In the genomic region with DNA sequence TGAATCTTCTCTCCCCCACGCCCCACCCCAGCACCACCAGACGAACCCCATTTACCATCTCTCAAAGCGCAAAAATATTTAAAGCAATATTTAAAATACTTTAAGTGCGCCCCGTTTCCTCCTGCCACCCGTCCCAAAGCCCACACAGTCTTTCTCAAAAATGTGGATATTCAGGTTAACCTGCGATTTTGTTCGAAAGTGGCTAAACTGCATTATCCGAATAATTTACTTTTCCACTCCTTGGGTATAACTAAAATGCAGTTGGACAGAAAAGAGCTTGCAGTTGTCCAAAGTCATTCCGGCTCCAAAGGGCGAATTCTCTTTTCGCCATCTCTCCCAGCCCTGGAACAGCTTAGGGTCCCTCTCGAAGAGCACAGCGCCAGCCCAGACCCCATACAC, we compare ENCODE assay signal across 1 cellular context.
TF ChIP-seq lines count a peak whose summit lies in the region.

No MANE protein-coding gene starts in this region.

TF ChIP-seq in GM12878, 131 proteins besides CTCF, POLR2A, EP300 and RAD21:
- TF ChIP-seq MYB (IDR thresholded peaks at IDR 0.05; ENCODE audit: borderline replicate concordance, low read depth, low read length) (no peak), CHD4 (IDR thresholded peaks at IDR 0.05) (no peak), SMAD1 (IDR thresholded peaks at IDR 0.05; ENCODE audit: low read depth, partially characterized antibody) (no peak), MTA3 (IDR thresholded peaks at IDR 0.05; ENCODE audit: borderline replicate concordance, low read length) (no peak), SREBF1 (IDR thresholded peaks at IDR 0.05; ENCODE audit: low read length) (no peak), KLF5 (IDR thresholded peaks at IDR 0.05; ENCODE audit: partially characterized antibody) (no peak), NR2F1 (conservative IDR thresholded peaks at IDR 0.05) (no peak), BHLHE40 (IDR thresholded peaks at IDR 0.05; ENCODE audit: borderline replicate concordance in 1 of 2, low read depth in 2 of 2, low read length in 1 of 2) (no peak), CREB1 (IDR thresholded peaks at IDR 0.05; ENCODE audit: low read depth) (no peak)
- TF ChIP-seq, protein P1, sequence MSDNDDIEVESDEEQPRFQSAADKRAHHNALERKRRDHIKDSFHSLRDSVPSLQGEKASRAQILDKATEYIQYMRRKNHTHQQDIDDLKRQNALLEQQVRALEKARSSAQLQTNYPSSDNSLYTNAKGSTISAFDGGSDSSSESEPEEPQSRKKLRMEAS (IDR thresholded peaks at IDR 0.05; ENCODE audit: low read depth, low read length) = no peak
- TF ChIP-seq, protein P2, sequence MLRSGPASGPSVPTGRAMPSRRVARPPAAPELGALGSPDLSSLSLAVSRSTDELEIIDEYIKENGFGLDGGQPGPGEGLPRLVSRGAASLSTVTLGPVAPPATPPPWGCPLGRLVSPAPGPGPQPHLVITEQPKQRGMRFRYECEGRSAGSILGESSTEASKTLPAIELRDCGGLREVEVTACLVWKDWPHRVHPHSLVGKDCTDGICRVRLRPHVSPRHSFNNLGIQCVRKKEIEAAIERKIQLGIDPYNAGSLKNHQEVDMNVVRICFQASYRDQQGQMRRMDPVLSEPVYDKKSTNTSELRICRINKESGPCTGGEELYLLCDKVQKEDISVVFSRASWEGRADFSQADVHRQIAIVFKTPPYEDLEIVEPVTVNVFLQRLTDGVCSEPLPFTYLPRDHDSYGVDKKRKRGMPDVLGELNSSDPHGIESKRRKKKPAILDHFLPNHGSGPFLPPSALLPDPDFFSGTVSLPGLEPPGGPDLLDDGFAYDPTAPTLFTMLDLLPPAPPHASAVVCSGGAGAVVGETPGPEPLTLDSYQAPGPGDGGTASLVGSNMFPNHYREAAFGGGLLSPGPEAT (IDR thresholded peaks at IDR 0.05; ENCODE audit: low read depth) = no peak
- TF ChIP-seq, protein P3, sequence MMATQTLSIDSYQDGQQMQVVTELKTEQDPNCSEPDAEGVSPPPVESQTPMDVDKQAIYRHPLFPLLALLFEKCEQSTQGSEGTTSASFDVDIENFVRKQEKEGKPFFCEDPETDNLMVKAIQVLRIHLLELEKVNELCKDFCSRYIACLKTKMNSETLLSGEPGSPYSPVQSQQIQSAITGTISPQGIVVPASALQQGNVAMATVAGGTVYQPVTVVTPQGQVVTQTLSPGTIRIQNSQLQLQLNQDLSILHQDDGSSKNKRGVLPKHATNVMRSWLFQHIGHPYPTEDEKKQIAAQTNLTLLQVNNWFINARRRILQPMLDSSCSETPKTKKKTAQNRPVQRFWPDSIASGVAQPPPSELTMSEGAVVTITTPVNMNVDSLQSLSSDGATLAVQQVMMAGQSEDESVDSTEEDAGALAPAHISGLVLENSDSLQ (IDR thresholded peaks at IDR 0.05) = no peak
- TF ChIP-seq, protein P4, sequence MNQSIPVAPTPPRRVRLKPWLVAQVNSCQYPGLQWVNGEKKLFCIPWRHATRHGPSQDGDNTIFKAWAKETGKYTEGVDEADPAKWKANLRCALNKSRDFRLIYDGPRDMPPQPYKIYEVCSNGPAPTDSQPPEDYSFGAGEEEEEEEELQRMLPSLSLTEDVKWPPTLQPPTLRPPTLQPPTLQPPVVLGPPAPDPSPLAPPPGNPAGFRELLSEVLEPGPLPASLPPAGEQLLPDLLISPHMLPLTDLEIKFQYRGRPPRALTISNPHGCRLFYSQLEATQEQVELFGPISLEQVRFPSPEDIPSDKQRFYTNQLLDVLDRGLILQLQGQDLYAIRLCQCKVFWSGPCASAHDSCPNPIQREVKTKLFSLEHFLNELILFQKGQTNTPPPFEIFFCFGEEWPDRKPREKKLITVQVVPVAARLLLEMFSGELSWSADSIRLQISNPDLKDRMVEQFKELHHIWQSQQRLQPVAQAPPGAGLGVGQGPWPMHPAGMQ (IDR thresholded peaks at IDR 0.05; ENCODE audit: borderline replicate concordance) = no peak
